Comparison of ENCODE assay signal across 19 cellular contexts in genomic region chr12:24424376-24424775, GRCh38.
"Had no signal": no experiment of that assay in that cellular context is flagged by ENCODE, and none has a peak within 500 bp of the region (broad histone marks: within the 10 kb centered on the region; RNA-seq: fewer than 3 reads in every experiment).

No MANE protein-coding gene starts in this region.

- H3K4me3 ChIP-seq: lung, mucosa of descending colon, ovary, psoas muscle, skin epidermis, spleen, vagina had no signal

- H3K27ac Mint-ChIP-seq: memory B cell; mesothelial cell of epicardium; nephron progenitor cell; stimulated activated memory B cell treated with anti-CD40 and anti-IgM and Interleukin-4, amounts not matched to agents 10 μg/mL and 1 μg/mL and 100 μg/mL, for 72 hours had no signal

- H3K9me3 Mint-ChIP-seq: memory B cell; stimulated activated memory B cell treated with anti-CD40 and anti-IgM and Interleukin-4, amounts not matched to agents 10 μg/mL and 1 μg/mL and 100 μg/mL, for 72 hours; stimulated activated naive CD8-positive, alpha-beta T cell treated with anti-CD3 and anti-CD28 coated beads, Interleukin-15, Interleukin-2, amounts not matched to agents 100 ng/mL and 50 ng/mL, for 24 hours had no signal

- H3K27me3 Mint-ChIP-seq: stimulated activated memory B cell treated with anti-CD40 and anti-IgM and Interleukin-4, amounts not matched to agents 10 μg/mL and 1 μg/mL and 100 μg/mL, for 72 hours; stimulated activated naive CD8-positive, alpha-beta T cell treated with anti-CD3 and anti-CD28 coated beads, Interleukin-15, Interleukin-2, amounts not matched to agents 100 ng/mL and 50 ng/mL, for 24 hours had no signal

- H3K36me3 ChIP-seq: ovary, spleen, vagina had no signal

- H3K4me3 Mint-ChIP-seq: memory B cell; mesothelial cell of epicardium; naive B cell; nephron progenitor cell; stimulated activated memory B cell treated with anti-CD40 and anti-IgM and Interleukin-4, amounts not matched to agents 10 μg/mL and 1 μg/mL and 100 μg/mL, for 72 hours; stimulated activated naive CD8-positive, alpha-beta T cell treated with anti-CD3 and anti-CD28 coated beads, Interleukin-15, Interleukin-2, amounts not matched to agents 100 ng/mL and 50 ng/mL, for 24 hours had no signal

- H3K36me3 Mint-ChIP-seq: memory B cell; mesothelial cell of epicardium; naive B cell; stimulated activated memory B cell treated with anti-CD40 and anti-IgM and Interleukin-4, amounts not matched to agents 10 μg/mL and 1 μg/mL and 100 μg/mL, for 72 hours had no signal

- H3K4me1 ChIP-seq: psoas muscle, spleen had no signal

- ATAC-seq: mucosa of descending colon; psoas muscle; right cardiac atrium; stimulated activated memory B cell treated with anti-CD40 and anti-IgM and Interleukin-4, amounts not matched to agents 10 μg/mL and 1 μg/mL and 100 μg/mL, for 72 hours had no signal

- H3K27me3 ChIP-seq: ovary, spleen, vagina had no signal

- DNase-seq: cortex of kidney; head of caudate nucleus; mucosa of descending colon; naive B cell; nephron progenitor cell; nucleus accumbens; ovary; posterior cingulate gyrus; psoas muscle; right cardiac atrium; spleen; stimulated activated CD4-positive, alpha-beta T cell treated with anti-CD3 and anti-CD28 coated beads, Interleukin-4, amount 100 ng/mL, for 4 hours had no signal

- H3K27ac ChIP-seq: ovary, psoas muscle, skin epidermis, spleen, vagina had no signal

- H3K9me3 ChIP-seq: mucosa of descending colon, ovary, psoas muscle, vagina had no signal
